24 cellular contexts compared by ENCODE assay signal in genomic region chr3:133525435-133525834, GRCh38. TPM values are rescaled to one million over a fixed set of nuclear protein-coding genes. Genes with fewer than 3 reads are reported as not detected.
DNase-seq lines count a peak whose midpoint lies in the region; ATAC-seq and TF ChIP-seq lines count a peak whose summit lies in the region.
"Had no signal": no experiment of that assay in that cellular context is flagged by ENCODE, and none has a peak within 500 bp of the region (broad histone marks: within the 10 kb centered on the region; RNA-seq: fewer than 3 reads in every experiment).

No MANE protein-coding gene starts in this region.

- H2AFZ ChIP-seq in hepatocyte = no peak overlapping the region

- no peaks in the 10 kb centered on the region for H3K36me3 Mint-ChIP-seq in dendritic cell treated with granulocyte-macrophage colony-stimulating factor and Interleukin-4, amounts not matched to agents 40 ng/mL and 50 ng/mL, for 4 days (ENCODE audit: low read depth)
- H3K36me3 Mint-ChIP-seq: CD4-positive, alpha-beta memory T cell; mesothelial cell of epicardium had no signal

- H3K9me2 ChIP-seq in hepatocyte (replicated peaks; ENCODE audit: insufficient read depth) = no peaks in the 10 kb centered on the region

- peak; percentile 61 for ATAC-seq in HG02884 (IDR thresholded peaks at IDR 0.05; ENCODE audit: unreplicated experiment)
- ATAC-seq: left ventricle myocardium superior; naive thymus-derived CD4-positive, alpha-beta T cell; psoas muscle; stimulated activated naive CD8-positive, alpha-beta T cell treated with anti-CD3 and anti-CD28 coated beads, Interleukin-15, amount 100 ng/mL, for 72 hours had no signal

- peaks cover 4% of the 10 kb centered on the region for H3K27me3 Mint-ChIP-seq in dendritic cell treated with granulocyte-macrophage colony-stimulating factor and Interleukin-4, amounts not matched to agents 40 ng/mL and 50 ng/mL, for 4 days
- H3K27me3 Mint-ChIP-seq: activated CD4-positive, alpha-beta T cell treated with anti-CD3 and anti-CD28 coated beads, Interleukin-2, amount 10 ng/mL, durations not matched to agents 7 days and 5 days; activated T-cell treated with anti-CD3 and anti-CD28 coated beads, Interleukin-2, amount 50 U/mL, for 24 hours; CD4-positive, alpha-beta memory T cell; stimulated activated naive CD8-positive, alpha-beta T cell treated with anti-CD3 and anti-CD28 coated beads, Interleukin-15, amount 100 ng/mL, for 72 hours had no signal

- H3K9me3 Mint-ChIP-seq in dendritic cell treated with granulocyte-macrophage colony-stimulating factor and Interleukin-4, amounts not matched to agents 40 ng/mL and 50 ng/mL, for 4 days = peaks cover 9% of the 10 kb centered on the region

- intact Hi-C loops in dendritic cell treated with granulocyte-macrophage colony-stimulating factor and Interleukin-4, amounts not matched to agents 40 ng/mL and 50 ng/mL, for 4 days (cut with micrococcal nuclease) = loop anchor here (5.0 kb wide), 1 partner anchor 37 kb away; no protein-coding TSS in a partner anchor

- H4K20me1 ChIP-seq in hepatocyte (ENCODE audit: insufficient read depth, poor library complexity, severe bottlenecking) = no peaks in the 10 kb centered on the region

- no peak overlapping the region for H3K4me3 Mint-ChIP-seq in dendritic cell treated with granulocyte-macrophage colony-stimulating factor and Interleukin-4, amounts not matched to agents 40 ng/mL and 50 ng/mL, for 4 days
- H3K4me3 Mint-ChIP-seq: activated CD4-positive, alpha-beta T cell treated with anti-CD3 and anti-CD28 coated beads, Interleukin-2, amount 10 ng/mL, durations not matched to agents 7 days and 5 days; activated T-cell treated with anti-CD3 and anti-CD28 coated beads, Interleukin-2, amount 50 U/mL, for 24 hours; CD4-positive, alpha-beta memory T cell; mesothelial cell of epicardium; naive thymus-derived CD4-positive, alpha-beta T cell; stimulated activated naive CD8-positive, alpha-beta T cell treated with anti-CD3 and anti-CD28 coated beads, Interleukin-15, amount 100 ng/mL, for 72 hours had no signal

- H3K4me1 Mint-ChIP-seq in dendritic cell treated with granulocyte-macrophage colony-stimulating factor and Interleukin-4, amounts not matched to agents 40 ng/mL and 50 ng/mL, for 4 days (ENCODE audit: low read depth) = peaks cover 24% of the 10 kb centered on the region
- H3K4me1 Mint-ChIP-seq: CD4-positive, alpha-beta memory T cell; mesothelial cell of epicardium; stimulated activated naive CD8-positive, alpha-beta T cell treated with anti-CD3 and anti-CD28 coated beads, Interleukin-15, amount 100 ng/mL, for 72 hours had no signal

- H3K27ac Mint-ChIP-seq in dendritic cell treated with granulocyte-macrophage colony-stimulating factor and Interleukin-4, amounts not matched to agents 40 ng/mL and 50 ng/mL, for 4 days = peak overlapping the region; percentile 56
- H3K27ac Mint-ChIP-seq: activated CD4-positive, alpha-beta T cell treated with anti-CD3 and anti-CD28 coated beads, Interleukin-2, amount 10 ng/mL, durations not matched to agents 7 days and 5 days; activated T-cell treated with anti-CD3 and anti-CD28 coated beads, Interleukin-2, amount 50 U/mL, for 24 hours; CD4-positive, alpha-beta memory T cell; mesothelial cell of epicardium; naive thymus-derived CD4-positive, alpha-beta T cell; stimulated activated naive CD8-positive, alpha-beta T cell treated with anti-CD3 and anti-CD28 coated beads, Interleukin-15, amount 100 ng/mL, for 72 hours had no signal

- no peaks in the 10 kb centered on the region for H3K4me1 ChIP-seq in hepatocyte (ENCODE audit: insufficient read depth)
- H3K4me1 ChIP-seq: HAP-1, psoas muscle, tibial artery had no signal

- no peaks in the 10 kb centered on the region for H3K79me2 ChIP-seq in hepatocyte

- no peak overlapping the region for H3K4me3 ChIP-seq in hepatocyte
- H3K4me3 ChIP-seq: HAP-1, psoas muscle, tibial artery had no signal

- H3K27me3 ChIP-seq in hepatocyte = no peaks in the 10 kb centered on the region
- H3K27me3 ChIP-seq: tibial artery had no signal

- no peaks in the 10 kb centered on the region for H3K36me3 ChIP-seq in hepatocyte (replicated peaks; ENCODE audit: insufficient read depth, low read depth)
- H3K36me3 ChIP-seq: HAP-1, tibial artery had no signal

- H3K27ac ChIP-seq in hepatocyte = no peak overlapping the region
- H3K27ac ChIP-seq: psoas muscle, tibial artery had no signal

- no peak for TF ChIP-seq CTCF in hepatocyte (IDR thresholded peaks at IDR 0.05; ENCODE audit: poor library complexity)

- H3K9me3 ChIP-seq in hepatocyte (ENCODE audit: low read depth) = no peaks in the 10 kb centered on the region
- H3K9me3 ChIP-seq: HAP-1, psoas muscle, tibial artery had no signal

- H3K4me2 ChIP-seq in hepatocyte = no peak overlapping the region

- DNase-seq in CD1c-positive myeloid dendritic cell (ENCODE audit: extremely low spot score) (peak; percentile 49), NOMO-1 treated with dmso at 0.1 percent for 144 hours (lab: John Stamatoyannopoulos, UW; ENCODE audit: unreplicated experiment) (peak; percentile 39), hippocampal formation (lab: John Stamatoyannopoulos, UW) (no peak), T-helper 2 cell (no peak), nucleus accumbens (lab: John Stamatoyannopoulos, UW) (no peak), hepatocyte (ENCODE audit: low spot score) (no peak)
- DNase-seq: activated CD4-positive, alpha-beta T cell treated with anti-CD3 and anti-CD28 coated beads, Interleukin-2, amount 10 ng/mL, durations not matched to agents 7 days and 5 days; activated gamma-delta T cell treated with Interleukin-2 at 50 U/mL for 16 hours; activated T-cell treated with anti-CD3 and anti-CD28 coated beads, Interleukin-2, amount 50 U/mL, for 24 hours; CD4-positive, alpha-beta memory T cell; dermis blood vessel endothelial cell; islet precursor cell; KBM-7; left ventricle myocardium superior; naive thymus-derived CD4-positive, alpha-beta T cell; NCI-H146; occipital lobe; psoas muscle; stimulated activated naive CD8-positive, alpha-beta T cell treated with anti-CD3 and anti-CD28 coated beads, Interleukin-15, amount 100 ng/mL, for 72 hours; tibial artery had no signal

RNA-seq across cellular contexts. Expression of gene CDV3, which starts 48.1 kb away (rescaled TPM):
- 223 and 243 TPM in 2 replicates for total RNA-seq in hepatocyte
- polyA plus RNA-seq in hepatocyte = 96.2 and 97.6 TPM in 2 replicates

Comparison
In these comparisons a context has a peak if more than half of its experiments do, and no peak if none do; other contexts are left out.
1. DNase-seq: peak in CD1c-positive myeloid dendritic cell (single experiment) and NOMO-1 treated with dmso at 0.1 percent for 144 hours (single experiment); none in hippocampal formation (0 of 2), T-helper 2 cell (0 of 5), nucleus accumbens (0 of 56) and hepatocyte (single experiment).